24 cellular contexts compared by ENCODE assay signal in genomic region chr14:51562816-51563215, GRCh38.
DNase-seq lines count a peak whose midpoint lies in the region; ATAC-seq, FAIRE-seq and TF ChIP-seq lines count a peak whose summit lies in the region.
"Had no signal": no experiment of that assay in that cellular context is flagged by ENCODE, and none has a peak within 500 bp of the region (broad histone marks: within the 10 kb centered on the region; RNA-seq: fewer than 3 reads in every experiment).

No MANE protein-coding gene starts in this region.

- H3K4me1 ChIP-seq in RWPE2 (ENCODE audit: insufficient read depth, poor library complexity, severe bottlenecking) (peaks cover 42% of the 10 kb centered on the region), body of pancreas (no peaks in the 10 kb centered on the region)
- H3K4me1 ChIP-seq: parathyroid adenoma had no signal

- no peaks in the 10 kb centered on the region for H3K27me3 ChIP-seq in RWPE2 (ENCODE audit: insufficient read depth, poor library complexity, severe bottlenecking)
- no peaks in the 10 kb centered on the region for H3K27me3 ChIP-seq in body of pancreas
- H3K27me3 ChIP-seq: tibial artery had no signal

- H3K36me3 Mint-ChIP-seq in stimulated activated naive B cell treated with anti-CD40 and anti-IgM and Interleukin-4, amounts not matched to agents 10 μg/mL and 1 μg/mL and 100 μg/mL, for 72 hours = no peaks in the 10 kb centered on the region
- H3K36me3 Mint-ChIP-seq: stimulated activated memory B cell treated with anti-CD40 and anti-IgM and Interleukin-4, amounts not matched to agents 10 μg/mL and 1 μg/mL and 100 μg/mL, for 72 hours; WTC11 had no signal

- TF ChIP-seq CTCF in RWPE2 (IDR thresholded peaks at IDR 0.05; ENCODE audit: poor library complexity, severe bottlenecking) = no peak
- TF ChIP-seq CTCF in body of pancreas (IDR thresholded peaks at IDR 0.05) = no peak

- ATAC-seq in RWPE2 (ENCODE audit: low read depth) = peak; percentile 33; the same call in 2 of the 3 replicates
- peak; percentile 2 for ATAC-seq in esophagus mucosa
- ATAC-seq in body of pancreas = no peak
- no peak for ATAC-seq in stimulated activated naive B cell treated with anti-CD40 and anti-IgM and Interleukin-4, amounts not matched to agents 10 μg/mL and 1 μg/mL and 100 μg/mL, for 72 hours (replicated peaks)
- no peak for ATAC-seq in SK-N-SH treated with all-trans-retinoic acid at 6 μM for 48 hours
- ATAC-seq: left lobe of liver; sciatic nerve; stimulated activated memory B cell treated with anti-CD40 and anti-IgM and Interleukin-4, amounts not matched to agents 10 μg/mL and 1 μg/mL and 100 μg/mL, for 72 hours; WTC11 had no signal

- 69 to 78% methylated on average over 5 of the region's 5 CpGs for WGBS in body of pancreas, 2 donors

- H3K4me1 Mint-ChIP-seq in stimulated activated naive B cell treated with anti-CD40 and anti-IgM and Interleukin-4, amounts not matched to agents 10 μg/mL and 1 μg/mL and 100 μg/mL, for 72 hours = no peaks in the 10 kb centered on the region
- H3K4me1 Mint-ChIP-seq: B cell; nephron; stimulated activated memory B cell treated with anti-CD40 and anti-IgM and Interleukin-4, amounts not matched to agents 10 μg/mL and 1 μg/mL and 100 μg/mL, for 72 hours had no signal

- H3K27me3 Mint-ChIP-seq in stimulated activated naive B cell treated with anti-CD40 and anti-IgM and Interleukin-4, amounts not matched to agents 10 μg/mL and 1 μg/mL and 100 μg/mL, for 72 hours = peaks cover 0 to 6% of the 10 kb centered on the region in 2 donors
- H3K27me3 Mint-ChIP-seq: B cell; central memory CD8-positive, alpha-beta T cell; stimulated activated memory B cell treated with anti-CD40 and anti-IgM and Interleukin-4, amounts not matched to agents 10 μg/mL and 1 μg/mL and 100 μg/mL, for 72 hours had no signal

- H3K4me3 Mint-ChIP-seq in stimulated activated naive B cell treated with anti-CD40 and anti-IgM and Interleukin-4, amounts not matched to agents 10 μg/mL and 1 μg/mL and 100 μg/mL, for 72 hours = no peak overlapping the region
- H3K4me3 Mint-ChIP-seq: B cell; central memory CD8-positive, alpha-beta T cell; nephron; stimulated activated memory B cell treated with anti-CD40 and anti-IgM and Interleukin-4, amounts not matched to agents 10 μg/mL and 1 μg/mL and 100 μg/mL, for 72 hours; WTC11 had no signal

- no peaks in the 10 kb centered on the region for H3K9me3 Mint-ChIP-seq in stimulated activated naive B cell treated with anti-CD40 and anti-IgM and Interleukin-4, amounts not matched to agents 10 μg/mL and 1 μg/mL and 100 μg/mL, for 72 hours
- H3K9me3 Mint-ChIP-seq: central memory CD8-positive, alpha-beta T cell; nephron; stimulated activated memory B cell treated with anti-CD40 and anti-IgM and Interleukin-4, amounts not matched to agents 10 μg/mL and 1 μg/mL and 100 μg/mL, for 72 hours; WTC11 had no signal

- H3K27ac ChIP-seq in RWPE2 (ENCODE audit: poor library complexity, severe bottlenecking) (peak overlapping the region; percentile 78), body of pancreas (no peak overlapping the region)
- H3K27ac ChIP-seq: HL-60, parathyroid adenoma, tibial artery had no signal

- H3K36me3 ChIP-seq in RWPE2 (ENCODE audit: low read depth) (no peaks in the 10 kb centered on the region; the same call in none of the 2 replicates), body of pancreas (replicated peaks in 1 of 2; ENCODE audit: insufficient read depth in 1 of 2, low read depth in 2 of 2) (no peaks in the 10 kb centered on the region)
- H3K36me3 ChIP-seq: tibial artery had no signal

- TF ChIP-seq POLR2A in body of pancreas (IDR thresholded peaks at IDR 0.05) = no peak

- DNase-seq in HCEC 1CT = peak; percentile 72
- no peak for DNase-seq in RWPE2 (ENCODE audit: low spot score)
- no peak for DNase-seq in urothelium cell line (ENCODE audit: low spot score)
- no peak for DNase-seq in body of pancreas
- DNase-seq in stimulated activated naive B cell treated with anti-CD40 and anti-IgM and Interleukin-4, amounts not matched to agents 10 μg/mL and 1 μg/mL and 100 μg/mL, for 72 hours = no peak
- DNase-seq: activated CD4-positive, alpha-beta T cell treated with anti-CD3 and anti-CD28 coated beads, Interleukin-2, amount 50 U/mL, for 4 hours; activated gamma-delta T cell; DMS79; NCI-H2171 treated with DMSO at 0.1 percent for 48 hours; NCI-H69; OCI-M1; T-helper 2 cell; tibial artery had no signal

- intact Hi-C loops in body of pancreas (cut with DNase I) = no loop called here

- H3K9me3 ChIP-seq in RWPE2 (ENCODE audit: severe bottlenecking) (no peaks in the 10 kb centered on the region), body of pancreas (no peaks in the 10 kb centered on the region)
- H3K9me3 ChIP-seq: tibial artery had no signal

- H3K27ac Mint-ChIP-seq in stimulated activated naive B cell treated with anti-CD40 and anti-IgM and Interleukin-4, amounts not matched to agents 10 μg/mL and 1 μg/mL and 100 μg/mL, for 72 hours = no peak overlapping the region
- H3K27ac Mint-ChIP-seq: B cell; nephron; stimulated activated memory B cell treated with anti-CD40 and anti-IgM and Interleukin-4, amounts not matched to agents 10 μg/mL and 1 μg/mL and 100 μg/mL, for 72 hours; WTC11 had no signal

- FAIRE-seq in urothelium cell line (lab: Jason Lieb, UNC) = peak; percentile 94

- no peak overlapping the region for H3K4me3 ChIP-seq in RWPE2 (ENCODE audit: severe bottlenecking)
- no peak overlapping the region for H3K4me3 ChIP-seq in body of pancreas
- H3K4me3 ChIP-seq: tibial artery had no signal

TF ChIP-seq in SK-N-SH treated with all-trans-retinoic acid at 6 μM for 48 hours, 23 proteins besides CTCF, POLR2A, EP300 and RAD21:
- no peak for TF ChIP-seq ARNTL (CRISPR knock-in tag; IDR thresholded peaks at IDR 0.05; ENCODE audit: borderline replicate concordance, low read depth)
- TF ChIP-seq CREB5 (CRISPR knock-in tag; IDR thresholded peaks at IDR 0.05; ENCODE audit: low read depth) = no peak
- no peak for TF ChIP-seq ZNF8 (CRISPR knock-in tag; IDR thresholded peaks at IDR 0.05)
- no peak for TF ChIP-seq ZNF565 (CRISPR knock-in tag; conservative IDR thresholded peaks at IDR 0.05; ENCODE audit: low read depth)
- TF ChIP-seq ZNF70 (CRISPR knock-in tag; IDR thresholded peaks at IDR 0.05) = no peak
- TF ChIP-seq CSDC2 (CRISPR knock-in tag; IDR thresholded peaks at IDR 0.05) = no peak
- no peak for TF ChIP-seq TCF4 (CRISPR knock-in tag; IDR thresholded peaks at IDR 0.05; ENCODE audit: borderline replicate concordance)
- TF ChIP-seq SNAI2 (CRISPR knock-in tag; IDR thresholded peaks at IDR 0.05) = no peak
- TF ChIP-seq ZFP3 (CRISPR knock-in tag; IDR thresholded peaks at IDR 0.05) = no peak

Comparison
In these comparisons a context has a peak if more than half of its experiments do, and no peak if none do; other contexts are left out.
1. ATAC-seq: peak in RWPE2 (single experiment) and esophagus mucosa (single experiment); none in body of pancreas (single experiment), stimulated activated naive B cell treated with anti-CD40 and anti-IgM and Interleukin-4, amounts not matched to agents 10 μg/mL and 1 μg/mL and 100 μg/mL, for 72 hours (0 of 2) and SK-N-SH treated with all-trans-retinoic acid at 6 μM for 48 hours (single experiment).